Comparison of ENCODE assay signal across 19 cellular contexts in genomic region chr10:69461327-69462025, GRCh38. TPM values are rescaled to one million over a fixed set of nuclear protein-coding genes. Genes with fewer than 3 reads are reported as not detected.
DNase-seq lines count a peak whose midpoint lies in the region; ATAC-seq, FAIRE-seq and TF ChIP-seq lines count a peak whose summit lies in the region.
"Had no signal": no experiment of that assay in that cellular context is flagged by ENCODE, and none has a peak within 500 bp of the region (broad histone marks: within the 10 kb centered on the region; RNA-seq: fewer than 3 reads in every experiment).

No MANE protein-coding gene starts in this region.

- H3K27ac ChIP-seq in temporal lobe (ENCODE audit: low read depth, low read length) (peak overlapping the region; percentile 47), RWPE1 (no peak overlapping the region), GM23338 (ENCODE audit: low read depth) (no peak overlapping the region)

- 0 out of 2 replicates have a peak, but pooled peaks cover 3% of the 10 kb centered on the region for H4K20me1 ChIP-seq in GM23338 (replicated peaks; ENCODE audit: insufficient read depth)

- TF ChIP-seq CTCF in RWPE1 (conservative IDR thresholded peaks at IDR 0.05; ENCODE audit: low read depth), result no peak
- TF ChIP-seq CTCF in GM23338 (conservative IDR thresholded peaks at IDR 0.05; ENCODE audit: low read depth in 2 of 2), result no peak

- no peaks in the 10 kb centered on the region for H3F3A ChIP-seq in GM23338 (replicated peaks; ENCODE audit: low read depth)

- H2AFZ ChIP-seq in GM23338, result no peak overlapping the region

- H3K4me3 Mint-ChIP-seq in GM23338, result no peak overlapping the region
- H3K4me3 Mint-ChIP-seq: activated naive CD8-positive, alpha-beta T cell treated with anti-CD3 and anti-CD28 coated beads for 36 hours had no signal

- DNase-seq in RCC 7860 (ENCODE audit: low spot score), result peak; percentile 37
- peak; percentile 25 for DNase-seq in glomerular visceral epithelial cell (ENCODE audit: extremely low spot score)
- DNase-seq in lung microvascular endothelial cell (ENCODE audit: low read depth in 2 of 2), result peak; percentile 19 to 37
- no peak for DNase-seq in globus pallidus (ENCODE audit: low spot score)
- no peak for DNase-seq in RWPE1 (ENCODE audit: low spot score)
- no peak for DNase-seq in GM23338 (ENCODE audit: low spot score)
- no peak for DNase-seq in SIG-M5 treated with dmso at 0.1 percent for 504 hours (lab: John Stamatoyannopoulos, UW; ENCODE audit: unreplicated experiment)
- DNase-seq: activated CD4-positive, alpha-beta T cell treated with anti-CD3 and anti-CD28 coated beads, Interleukin-2, amount 50 U/mL, for 1 hour; activated naive CD8-positive, alpha-beta T cell treated with anti-CD3 and anti-CD28 coated beads for 36 hours; activated T-cell treated with anti-CD3 and anti-CD28 coated beads, Interleukin-2, amount 50 U/mL, for 48 hours; DMS153; Kasumi-1; midbrain; NCI-H1417 treated with DMSO at 0.1 percent for 48 hours; NCI-H2227 treated with DMSO at 0.1 percent for 48 hours; stimulated activated naive CD8-positive, alpha-beta T cell treated with anti-CD3 and anti-CD28 coated beads, Interleukin-15, Interleukin-2, amounts not matched to agents 100 U/mL and 50 U/mL, for 24 hours; T1000 had no signal

- CTCF ChIA-PET in RWPE1 (lab: Yijun Ruan, JAX), result no interaction called here

- no peak for FAIRE-seq in RCC 7860 (lab: Jason Lieb, UNC)

- no peaks in the 10 kb centered on the region for H3K27me3 ChIP-seq in GM23338 (ENCODE audit: insufficient read depth)

- H3K9me3 Mint-ChIP-seq in GM23338, result no peaks in the 10 kb centered on the region
- H3K9me3 Mint-ChIP-seq: activated naive CD8-positive, alpha-beta T cell treated with anti-CD3 and anti-CD28 coated beads for 36 hours had no signal

- POLR2A ChIA-PET in RWPE1 (lab: Yijun Ruan, JAX; ENCODE audit: low non-redundant PET), result no interaction called here

- no peaks in the 10 kb centered on the region; the same call in 2 of the 3 replicates for H3K36me3 Mint-ChIP-seq in GM23338 (ENCODE audit: low read depth)
- H3K36me3 Mint-ChIP-seq: activated naive CD8-positive, alpha-beta T cell treated with anti-CD3 and anti-CD28 coated beads for 36 hours had no signal

- no peak overlapping the region for H3K4me2 ChIP-seq in GM23338

- no peak overlapping the region for H3K4me3 ChIP-seq in GM23338

- peaks cover 5% of the 10 kb centered on the region for H3K27me3 Mint-ChIP-seq in GM23338 (ENCODE audit: insufficient read depth, low read depth, poor library complexity)
- H3K27me3 Mint-ChIP-seq: activated naive CD8-positive, alpha-beta T cell treated with anti-CD3 and anti-CD28 coated beads for 36 hours had no signal

- H3K9me2 ChIP-seq in GM23338 (ENCODE audit: insufficient read depth), result no peaks in the 10 kb centered on the region

- no peak for ATAC-seq in GM23338
- ATAC-seq: stimulated activated naive CD8-positive, alpha-beta T cell treated with anti-CD3 and anti-CD28 coated beads, Interleukin-15, Interleukin-2, amounts not matched to agents 100 U/mL and 50 U/mL, for 24 hours had no signal

- no peaks in the 10 kb centered on the region for H3K79me2 ChIP-seq in GM23338 (replicated peaks; ENCODE audit: insufficient read depth)

- peaks cover 6% of the 10 kb centered on the region for H3K4me1 Mint-ChIP-seq in GM23338

- H3K4me1 ChIP-seq in GM23338 (ENCODE audit: insufficient read depth), result no peaks in the 10 kb centered on the region

- no peak overlapping the region for H3K27ac Mint-ChIP-seq in GM23338
- H3K27ac Mint-ChIP-seq: activated naive CD8-positive, alpha-beta T cell treated with anti-CD3 and anti-CD28 coated beads for 36 hours had no signal

- H3K36me3 ChIP-seq in GM23338 (ENCODE audit: insufficient read depth), result no peaks in the 10 kb centered on the region

TF ChIP-seq in GM23338, 12 proteins besides CTCF, POLR2A, EP300 and RAD21 (continues in another document):
- no peak for TF ChIP-seq STAT1 (IDR thresholded peaks at IDR 0.05; ENCODE audit: unreplicated experiment)
- TF ChIP-seq EZH2phosphoT487 (IDR thresholded peaks at IDR 0.05; ENCODE audit: unreplicated experiment), result no peak
- TF ChIP-seq NANOG (IDR thresholded peaks at IDR 0.05; ENCODE audit: borderline replicate concordance), result no peak
- no peak for TF ChIP-seq POLR2AphosphoS5 (IDR thresholded peaks at IDR 0.05; ENCODE audit: low read depth)
- no peak for TF ChIP-seq ZNF462 (CRISPR knock-in tag; IDR thresholded peaks at IDR 0.05)
- no peak for TF ChIP-seq EZH2 (IDR thresholded peaks at IDR 0.05; ENCODE audit: low read depth, unreplicated experiment)
- no peak for TF ChIP-seq JUNB (IDR thresholded peaks at IDR 0.05; ENCODE audit: unreplicated experiment)
- no peak for TF ChIP-seq ZNF331 (CRISPR knock-in tag; IDR thresholded peaks at IDR 0.05; ENCODE audit: low read depth)
- no peak for TF ChIP-seq ETS1 (IDR thresholded peaks at IDR 0.05)
- no peak for TF ChIP-seq ZNF114 (CRISPR knock-in tag; IDR thresholded peaks at IDR 0.05)
- TF ChIP-seq CREB1 (CRISPR knock-in tag; IDR thresholded peaks at IDR 0.05; ENCODE audit: low read depth), result no peak

RNA-seq across cellular contexts. Expression of gene TSPAN15, which starts 10.2 kb away (rescaled TPM):
- total RNA-seq in lung microvascular endothelial cell (49.2 and 118 TPM in 2 replicates), temporal lobe (3.7 TPM)
- 10.1 and 12.5 TPM in 2 replicates for total RNA-seq in GM23338 (2014; rRNA removed; shearing (Covaris generic))
- 6.6 TPM in 2 replicates for polyA plus RNA-seq in GM23338 (2016; fragmentation: Nextera tagmentation; extraction: Ambion mirVana)

RNA-seq across cellular contexts. Expression of gene TACR2, which starts 44.8 kb away (rescaled TPM):
- total RNA-seq in lung microvascular endothelial cell (0.60 TPM in 1 of 2 replicates, not detected in the other), temporal lobe (0.49 TPM)
- 0.54 TPM in 1 of 2 replicates, not detected in the other for total RNA-seq in GM23338 (2014; rRNA removed; shearing (Covaris generic))
- not detected in 2 replicates for polyA plus RNA-seq in GM23338 (2016; fragmentation: Nextera tagmentation; extraction: Ambion mirVana)
- total RNA-seq: activated naive CD8-positive, alpha-beta T cell treated with anti-CD3 and anti-CD28 coated beads for 36 hours; fibroblast of villous mesenchyme had no signal

Comparison
In these comparisons a context has a peak if more than half of its experiments do, and no peak if none do; other contexts are left out.
1. DNase-seq: peak in RCC 7860 (single experiment), glomerular visceral epithelial cell (single experiment) and lung microvascular endothelial cell (2 of 2); none in globus pallidus (single experiment), RWPE1 (single experiment), GM23338 (single experiment) and SIG-M5 treated with dmso at 0.1 percent for 504 hours (single experiment).